ENCODE assay signal across 8 cellular contexts in genomic region chr3:51385621-51386091, GRCh38. TPM values are rescaled to one million over a fixed set of nuclear protein-coding genes. Genes with fewer than 3 reads are reported as not detected.
DNase-seq lines count a peak whose midpoint lies in the region; ATAC-seq and TF ChIP-seq lines count a peak whose summit lies in the region.

No MANE protein-coding gene starts in this region.

- H3K36me3 ChIP-seq in HUES48 (ENCODE audit: control insufficient read depth, insufficient read depth, low read length) (peaks cover 46% of the 10 kb centered on the region), mammary epithelial cell (ENCODE audit: insufficient read depth, low read length) (peaks cover 10% of the 10 kb centered on the region)

- H3K9ac ChIP-seq in HUES48 (ENCODE audit: low read depth, low read length) (peak overlapping the region; percentile 81), mammary epithelial cell (ENCODE audit: insufficient read depth, low read length) (peak overlapping the region; percentile 57)

- H3K4me2 ChIP-seq in mammary epithelial cell (ENCODE audit: insufficient read depth, low read depth, low read length) = peak overlapping the region; percentile 88

- no peaks in the 10 kb centered on the region for H4K20me1 ChIP-seq in mammary epithelial cell (ENCODE audit: insufficient read depth, low read length)

- dilution Hi-C loops in mammary epithelial cell (cut with HindIII; ENCODE audit: low sequenced_read_pairs) = no loop called here

- CTCF ChIA-PET in AG04450 (lab: Charles Lee) = interaction anchor here (1.4 to 6.7 kb wide), 4 partner anchors 45 to 770 kb away, joined by 5 to 39 read pairs (median 6); no protein-coding TSS in a partner anchor
- CTCF ChIA-PET in mammary epithelial cell (lab: Charles Lee; ENCODE audit: low non-redundant PET) = interaction anchor here (1.1 kb wide), 1 partner anchor 414 kb away, joined by 3 read pairs; no protein-coding TSS in a partner anchor

- H3K4me1 ChIP-seq in HUES48 (ENCODE audit: control insufficient read depth, insufficient read depth, low read length) = peaks cover 26% of the 10 kb centered on the region
- H3K4me1 ChIP-seq in mammary epithelial cell (ENCODE audit: insufficient read depth, low read length) = peaks cover 35% of the 10 kb centered on the region
- peaks cover 56% of the 10 kb centered on the region for H3K4me1 ChIP-seq in mononuclear cell (ENCODE audit: insufficient read depth, low read length)

- H3K27ac ChIP-seq in AG04450 (ENCODE audit: low read depth, low read length) (no peak overlapping the region), HUES48 (ENCODE audit: low read depth, low read length) (peak overlapping the region; percentile 75), mammary epithelial cell (ENCODE audit: insufficient read depth, low read depth, low read length) (peak overlapping the region; percentile 54)

- 0% methylated on average over 15 of the region's 18 CpGs for WGBS in mammary epithelial cell (ENCODE audit: low coverage, missing lambda C conversion rate)

- no peak for TF ChIP-seq CTCF in AG04450 (IDR thresholded peaks at IDR 0.05; ENCODE audit: low read depth, low read length)
- TF ChIP-seq CTCF in mammary epithelial cell (conservative IDR thresholded peaks at IDR 0.05 in 1 of 2, IDR thresholded peaks at IDR 0.05 in 1 of 2; ENCODE audit: extremely low read depth in 1 of 2, insufficient read depth in 1 of 2, low read depth in 1 of 2, low read length in 2 of 2) = no peak
- TF ChIP-seq CTCF in GM13977 (IDR thresholded peaks at IDR 0.05; ENCODE audit: extremely low read depth, insufficient read depth, missing control alignments) = no peak

- H3K4me3 ChIP-seq in AG04450 (ENCODE audit: low read depth, low read length) = peak overlapping the region; percentile 84
- peak overlapping the region; percentile 95 for H3K4me3 ChIP-seq in HUES48 (ENCODE audit: low read depth, low read length)
- peak overlapping the region; percentile 55 to 94 (median 79) for H3K4me3 ChIP-seq in mammary epithelial cell (replicated peaks in 1 of 3; ENCODE audit: insufficient read depth in 1 of 3, low read depth in 2 of 3, low read length in 3 of 3)
- H3K4me3 ChIP-seq in mononuclear cell (ENCODE audit: low read length) = peak overlapping the region; percentile 87

- POLR2A ChIA-PET in AG04450 (lab: Yijun Ruan, JAX) = interaction anchor here (0.6 to 1.8 kb wide), 9 partner anchors 8 to 817 kb away, joined by 3 to 9 read pairs (median 8); partner anchors contain the start of genes HEMK1, MAPKAPK3 and RRP9

- in situ Hi-C loops in mammary epithelial cell (cut with MboI; ENCODE audit: low sequenced_read_pairs in 2 of 2) = loop anchor here in 1 of 2 donors (10.0 kb wide), 1 partner anchor 771 kb away; the partner anchor contains the start of genes CISH and MAPKAPK3
- in situ Hi-C loops in GM13977 (cut with MboI; ENCODE audit: low pct_unique_long_range_greater_than_20kb, low sequenced_read_pairs, unreplicated experiment) = no loop called here

- H3K79me2 ChIP-seq in mammary epithelial cell (ENCODE audit: insufficient read depth, low read length) = peaks cover 70% of the 10 kb centered on the region

- intact Hi-C loops in mammary epithelial cell (cut with micrococcal nuclease) = loop anchor here (2.0 to 5.0 kb wide), 4 partner anchors 45 to 818 kb away; partner anchors contain the start of genes C3orf18 and HEMK1

- peak overlapping the region; percentile 14 for H2AFZ ChIP-seq in mammary epithelial cell (ENCODE audit: low read depth, low read length)

- H3K9me3 ChIP-seq in AG04450 (ENCODE audit: control insufficient read depth, insufficient read depth, low read length) (no peaks in the 10 kb centered on the region; the same call in 1 of the 2 replicates), HUES48 (ENCODE audit: control insufficient read depth, insufficient read depth, low read length) (no peaks in the 10 kb centered on the region), mammary epithelial cell (replicated peaks; ENCODE audit: insufficient read depth, low read length) (no peaks in the 10 kb centered on the region), mononuclear cell (ENCODE audit: low read depth, low read length) (no peaks in the 10 kb centered on the region)

- no TSS peak for BruUV-seq in mammary epithelial cell (replicated peaks; lab: Mats Ljungman, UMichigan)

- DNase-seq in AG04450 (ENCODE audit: low read depth, low spot score) (no peak), mammary epithelial cell (no peak), GM13977 (ENCODE audit: low spot score) (no peak), epidermal melanocyte (ENCODE audit: insufficient read length, low spot score) (no peak)
- no peak for DNase-seq in stimulated activated CD4-positive, alpha-beta T cell treated with anti-CD3 and anti-CD28 coated beads, Interleukin-4, amount 100 ng/mL, for 24 hours

- no peak for ATAC-seq in HG03571 (IDR thresholded peaks at IDR 0.05; ENCODE audit: unreplicated experiment)

- H3K27me3 ChIP-seq in AG04450 (ENCODE audit: control insufficient read depth, insufficient read depth, low read length) (no peaks in the 10 kb centered on the region), HUES48 (ENCODE audit: control insufficient read depth, insufficient read depth, low read length) (no peaks in the 10 kb centered on the region), mammary epithelial cell (ENCODE audit: insufficient read depth, low read length) (no peaks in the 10 kb centered on the region), mononuclear cell (ENCODE audit: insufficient read depth, low read length) (no peaks in the 10 kb centered on the region)

RNA-seq across cellular contexts. Expression of gene MANF, which starts 0.6 kb away (rescaled TPM):
- polyA plus RNA-seq in AG04450 (2011; rRNA removed) (58.8 and 79.5 TPM in 2 replicates), mammary epithelial cell (132 TPM)
- polyA minus RNA-seq in AG04450 (2011; rRNA and poly(A)+ RNA removed) = 15.5 and 16.5 TPM in 2 replicates
- total RNA-seq in mammary epithelial cell (100 to 1,000 TPM in 1 of 2 donors, 10 to 100 TPM in 1; 38.0 to 185 TPM), mononuclear cell (11.2 TPM)
- polyA minus RNA-seq in mammary epithelial cell = 109 TPM

RNA-seq across cellular contexts. Expression of gene RBM15B, which starts 5.4 kb away (rescaled TPM):
- polyA plus RNA-seq in AG04450 (2011; rRNA removed) (12.5 and 17.0 TPM in 2 replicates), mammary epithelial cell (19.5 TPM)
- polyA minus RNA-seq in AG04450 (2011; rRNA and poly(A)+ RNA removed) = 21.9 and 25.8 TPM in 2 replicates
- total RNA-seq in mammary epithelial cell (10 to 100 TPM; 33.3 to 40.8 TPM), mononuclear cell (25.3 TPM)
- polyA minus RNA-seq in mammary epithelial cell = 27.2 TPM
